Comparison of ENCODE assay signal across 1 cellular context in the genomic region with DNA sequence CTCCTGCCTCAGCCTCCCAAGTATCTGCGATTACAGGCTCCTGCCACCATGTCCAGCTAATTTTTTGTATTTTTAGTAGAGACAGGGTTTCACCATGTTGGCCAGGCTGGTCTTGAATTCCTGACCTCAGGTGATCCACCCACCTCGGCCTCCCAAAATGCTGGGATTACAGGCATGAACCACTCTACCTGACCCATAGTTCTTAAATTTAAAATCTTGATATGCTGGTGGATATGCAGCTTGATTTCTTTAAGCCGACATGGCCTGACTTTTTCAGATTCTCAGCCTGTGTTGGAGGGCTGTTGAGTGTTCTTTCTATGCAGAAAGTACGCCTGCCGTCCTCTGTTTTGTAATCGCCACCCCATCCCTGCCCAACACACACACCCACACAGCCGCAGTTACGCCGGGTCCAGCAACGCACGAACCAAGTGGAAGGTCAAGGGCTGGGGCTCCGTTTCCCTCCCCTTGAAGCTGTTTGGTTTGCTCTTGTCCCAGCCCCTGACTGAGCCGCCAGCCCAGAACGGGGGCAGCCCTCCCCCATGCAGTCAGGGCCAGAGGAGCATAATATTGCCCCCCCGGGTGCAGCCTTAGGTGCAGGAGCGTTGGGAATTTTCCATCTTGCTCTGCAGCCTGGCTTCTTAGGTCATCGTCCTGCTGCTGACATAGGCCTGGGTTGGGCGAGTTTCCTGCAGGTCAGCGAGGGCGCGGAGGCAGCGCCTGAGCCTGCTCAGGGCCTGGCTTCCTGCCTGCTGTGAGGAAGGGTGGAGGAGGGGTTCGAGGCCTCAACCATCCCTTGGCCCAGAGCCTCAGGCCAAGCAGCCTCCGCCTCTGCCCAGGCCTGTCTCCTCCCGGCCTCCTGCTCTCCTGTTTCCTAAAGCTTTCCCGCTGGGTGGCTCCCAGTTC.
A peak's percentile ranks its signal among the peaks of the same experiment; 100 is the strongest.
TF ChIP-seq lines count a peak whose summit lies in the region.

No MANE protein-coding gene starts in this region.

TF ChIP-seq in HepG2, 621 proteins besides CTCF, POLR2A, EP300 and RAD21 (continued from another document):
- TF ChIP-seq, protein P1, sequence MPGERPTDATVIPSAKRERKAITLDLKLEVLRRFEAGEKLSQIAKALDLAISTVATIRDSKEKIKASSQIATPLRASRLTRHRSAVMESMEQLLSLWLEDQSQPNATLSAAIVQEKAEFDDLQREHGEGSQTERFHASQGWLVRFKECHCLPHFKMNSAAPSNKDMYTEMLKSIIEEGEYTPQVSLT (CRISPR knock-in tag; IDR thresholded peaks at IDR 0.05; ENCODE audit: borderline replicate concordance, low read depth) = no peak
- TF ChIP-seq, protein P2, sequence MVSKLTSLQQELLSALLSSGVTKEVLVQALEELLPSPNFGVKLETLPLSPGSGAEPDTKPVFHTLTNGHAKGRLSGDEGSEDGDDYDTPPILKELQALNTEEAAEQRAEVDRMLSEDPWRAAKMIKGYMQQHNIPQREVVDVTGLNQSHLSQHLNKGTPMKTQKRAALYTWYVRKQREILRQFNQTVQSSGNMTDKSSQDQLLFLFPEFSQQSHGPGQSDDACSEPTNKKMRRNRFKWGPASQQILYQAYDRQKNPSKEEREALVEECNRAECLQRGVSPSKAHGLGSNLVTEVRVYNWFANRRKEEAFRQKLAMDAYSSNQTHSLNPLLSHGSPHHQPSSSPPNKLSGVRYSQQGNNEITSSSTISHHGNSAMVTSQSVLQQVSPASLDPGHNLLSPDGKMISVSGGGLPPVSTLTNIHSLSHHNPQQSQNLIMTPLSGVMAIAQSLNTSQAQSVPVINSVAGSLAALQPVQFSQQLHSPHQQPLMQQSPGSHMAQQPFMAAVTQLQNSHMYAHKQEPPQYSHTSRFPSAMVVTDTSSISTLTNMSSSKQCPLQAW (CRISPR knock-in tag; IDR thresholded peaks at IDR 0.05) = no peak
- TF ChIP-seq SP140L (CRISPR knock-in tag; IDR thresholded peaks at IDR 0.05; ENCODE audit: borderline replicate concordance) (no peak; the same call in 1 of the 2 replicates), SP4 (CRISPR knock-in tag; IDR thresholded peaks at IDR 0.05) (no peak), SKI (IDR thresholded peaks at IDR 0.05; ENCODE audit: partially characterized antibody) (peak; percentile 100), ZNF570 (CRISPR knock-in tag; IDR thresholded peaks at IDR 0.05; ENCODE audit: borderline replicate concordance) (peak; percentile 77; the same call in 1 of the 2 replicates), ZNF678 (CRISPR knock-in tag; IDR thresholded peaks at IDR 0.05) (peak; percentile 94; the same call in 1 of the 2 replicates), ZNF317 (CRISPR knock-in tag; IDR thresholded peaks at IDR 0.05) (peak; percentile 97), TFE3 (CRISPR knock-in tag; IDR thresholded peaks at IDR 0.05) (peak; percentile 92), RFX1 (IDR thresholded peaks at IDR 0.05) (no peak), RXRB (CRISPR knock-in tag; IDR thresholded peaks at IDR 0.05; ENCODE audit: borderline replicate concordance) (peak; percentile 100), ZNF326 (CRISPR knock-in tag; IDR thresholded peaks at IDR 0.05; ENCODE audit: borderline replicate concordance) (no peak; the same call in 1 of the 2 replicates), CHD4 (IDR thresholded peaks at IDR 0.05; ENCODE audit: borderline replicate concordance, low read length) (peak; percentile 27; the same call in 1 of the 2 replicates), SRSF9 (IDR thresholded peaks at IDR 0.05; ENCODE audit: borderline replicate concordance, insufficient read depth, low read depth, low read length, poor library complexity, severe bottlenecking) (no peak), MAFG (CRISPR knock-in tag; IDR thresholded peaks at IDR 0.05) (no peak), REPIN1 (CRISPR knock-in tag; IDR thresholded peaks at IDR 0.05; ENCODE audit: borderline replicate concordance, low read depth) (peak; percentile 100), ZFP1 (CRISPR knock-in tag; IDR thresholded peaks at IDR 0.05) (peak; percentile 97), U2AF2 (IDR thresholded peaks at IDR 0.05; ENCODE audit: low read depth, low read length) (no peak; the same call in 1 of the 2 replicates), ZNF354B (CRISPR knock-in tag; IDR thresholded peaks at IDR 0.05) (peak; percentile 82; the same call in 1 of the 2 replicates), RFX3 (CRISPR knock-in tag; IDR thresholded peaks at IDR 0.05) (peak; percentile 57), CBX1 (IDR thresholded peaks at IDR 0.05; ENCODE audit: low read depth) (peak; percentile 98), ZNF451 (CRISPR knock-in tag; IDR thresholded peaks at IDR 0.05) (peak; percentile 99), SYNCRIP (IDR thresholded peaks at IDR 0.05; ENCODE audit: insufficient read depth, low read depth, low read length) (no peak), SMARCC2 (IDR thresholded peaks at IDR 0.05) (no peak), ZNF234 (CRISPR knock-in tag; conservative IDR thresholded peaks at IDR 0.05) (no peak), SALL1 (CRISPR knock-in tag; IDR thresholded peaks at IDR 0.05) (no peak), CCAR2 (optimal IDR thresholded peaks at IDR 0.05; ENCODE audit: low read depth, low read length) (peak; percentile 82), ELF3 (CRISPR knock-in tag; IDR thresholded peaks at IDR 0.05) (peak; percentile 97), ZNF674 (CRISPR knock-in tag; IDR thresholded peaks at IDR 0.05; ENCODE audit: low read depth) (no peak), BATF2 (CRISPR knock-in tag; IDR thresholded peaks at IDR 0.05) (no peak), HOXA9 (CRISPR knock-in tag; IDR thresholded peaks at IDR 0.05; ENCODE audit: borderline replicate concordance) (no peak), ZSCAN31 (CRISPR knock-in tag; IDR thresholded peaks at IDR 0.05; ENCODE audit: low read depth) (no peak), DBP (CRISPR knock-in tag; IDR thresholded peaks at IDR 0.05; ENCODE audit: not compliant biosample characterization) (peak; percentile 97), HHEX (CRISPR knock-in tag; IDR thresholded peaks at IDR 0.05) (peak; percentile 74)
- TF ChIP-seq, protein P3, sequence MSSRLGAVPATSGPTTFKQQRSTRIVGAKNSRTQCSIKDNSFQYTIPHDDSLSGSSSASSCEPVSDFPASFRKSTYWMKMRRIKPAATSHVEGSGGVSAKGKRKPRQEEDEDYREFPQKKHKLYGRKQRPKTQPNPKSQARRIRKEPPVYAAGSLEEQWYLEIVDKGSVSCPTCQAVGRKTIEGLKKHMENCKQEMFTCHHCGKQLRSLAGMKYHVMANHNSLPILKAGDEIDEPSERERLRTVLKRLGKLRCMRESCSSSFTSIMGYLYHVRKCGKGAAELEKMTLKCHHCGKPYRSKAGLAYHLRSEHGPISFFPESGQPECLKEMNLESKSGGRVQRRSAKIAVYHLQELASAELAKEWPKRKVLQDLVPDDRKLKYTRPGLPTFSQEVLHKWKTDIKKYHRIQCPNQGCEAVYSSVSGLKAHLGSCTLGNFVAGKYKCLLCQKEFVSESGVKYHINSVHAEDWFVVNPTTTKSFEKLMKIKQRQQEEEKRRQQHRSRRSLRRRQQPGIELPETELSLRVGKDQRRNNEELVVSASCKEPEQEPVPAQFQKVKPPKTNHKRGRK (CRISPR knock-in tag; IDR thresholded peaks at IDR 0.05) = peak; percentile 80; the same call in 1 of the 2 replicates
- TF ChIP-seq, protein P4, sequence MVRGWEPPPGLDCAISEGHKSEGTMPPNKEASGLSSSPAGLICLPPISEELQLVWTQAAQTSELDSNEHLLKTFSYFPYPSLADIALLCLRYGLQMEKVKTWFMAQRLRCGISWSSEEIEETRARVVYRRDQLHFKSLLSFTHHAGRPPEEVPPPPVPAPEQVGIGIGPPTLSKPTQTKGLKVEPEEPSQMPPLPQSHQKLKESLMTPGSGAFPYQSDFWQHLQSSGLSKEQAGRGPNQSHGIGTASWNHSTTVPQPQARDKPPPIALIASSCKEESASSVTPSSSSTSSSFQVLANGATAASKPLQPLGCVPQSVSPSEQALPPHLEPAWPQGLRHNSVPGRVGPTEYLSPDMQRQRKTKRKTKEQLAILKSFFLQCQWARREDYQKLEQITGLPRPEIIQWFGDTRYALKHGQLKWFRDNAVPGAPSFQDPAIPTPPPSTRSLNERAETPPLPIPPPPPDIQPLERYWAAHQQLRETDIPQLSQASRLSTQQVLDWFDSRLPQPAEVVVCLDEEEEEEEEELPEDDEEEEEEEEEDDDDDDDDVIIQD (CRISPR knock-in tag; IDR thresholded peaks at IDR 0.05; ENCODE audit: low read depth) = peak; percentile 95
- TF ChIP-seq, protein P5, sequence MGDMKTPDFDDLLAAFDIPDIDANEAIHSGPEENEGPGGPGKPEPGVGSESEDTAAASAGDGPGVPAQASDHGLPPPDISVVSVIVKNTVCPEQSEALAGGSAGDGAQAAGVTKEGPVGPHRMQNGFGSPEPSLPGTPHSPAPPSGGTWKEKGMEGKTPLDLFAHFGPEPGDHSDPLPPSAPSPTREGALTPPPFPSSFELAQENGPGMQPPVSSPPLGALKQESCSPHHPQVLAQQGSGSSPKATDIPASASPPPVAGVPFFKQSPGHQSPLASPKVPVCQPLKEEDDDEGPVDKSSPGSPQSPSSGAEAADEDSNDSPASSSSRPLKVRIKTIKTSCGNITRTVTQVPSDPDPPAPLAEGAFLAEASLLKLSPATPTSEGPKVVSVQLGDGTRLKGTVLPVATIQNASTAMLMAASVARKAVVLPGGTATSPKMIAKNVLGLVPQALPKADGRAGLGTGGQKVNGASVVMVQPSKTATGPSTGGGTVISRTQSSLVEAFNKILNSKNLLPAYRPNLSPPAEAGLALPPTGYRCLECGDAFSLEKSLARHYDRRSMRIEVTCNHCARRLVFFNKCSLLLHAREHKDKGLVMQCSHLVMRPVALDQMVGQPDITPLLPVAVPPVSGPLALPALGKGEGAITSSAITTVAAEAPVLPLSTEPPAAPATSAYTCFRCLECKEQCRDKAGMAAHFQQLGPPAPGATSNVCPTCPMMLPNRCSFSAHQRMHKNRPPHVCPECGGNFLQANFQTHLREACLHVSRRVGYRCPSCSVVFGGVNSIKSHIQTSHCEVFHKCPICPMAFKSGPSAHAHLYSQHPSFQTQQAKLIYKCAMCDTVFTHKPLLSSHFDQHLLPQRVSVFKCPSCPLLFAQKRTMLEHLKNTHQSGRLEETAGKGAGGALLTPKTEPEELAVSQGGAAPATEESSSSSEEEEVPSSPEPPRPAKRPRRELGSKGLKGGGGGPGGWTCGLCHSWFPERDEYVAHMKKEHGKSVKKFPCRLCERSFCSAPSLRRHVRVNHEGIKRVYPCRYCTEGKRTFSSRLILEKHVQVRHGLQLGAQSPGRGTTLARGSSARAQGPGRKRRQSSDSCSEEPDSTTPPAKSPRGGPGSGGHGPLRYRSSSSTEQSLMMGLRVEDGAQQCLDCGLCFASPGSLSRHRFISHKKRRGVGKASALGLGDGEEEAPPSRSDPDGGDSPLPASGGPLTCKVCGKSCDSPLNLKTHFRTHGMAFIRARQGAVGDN (CRISPR knock-in tag; IDR thresholded peaks at IDR 0.05) = peak; percentile 99
TF ChIP-seq in HepG2: peak in this region for 384.
